Comparison of ENCODE assay signal across 26 cellular contexts in the genomic region with DNA sequence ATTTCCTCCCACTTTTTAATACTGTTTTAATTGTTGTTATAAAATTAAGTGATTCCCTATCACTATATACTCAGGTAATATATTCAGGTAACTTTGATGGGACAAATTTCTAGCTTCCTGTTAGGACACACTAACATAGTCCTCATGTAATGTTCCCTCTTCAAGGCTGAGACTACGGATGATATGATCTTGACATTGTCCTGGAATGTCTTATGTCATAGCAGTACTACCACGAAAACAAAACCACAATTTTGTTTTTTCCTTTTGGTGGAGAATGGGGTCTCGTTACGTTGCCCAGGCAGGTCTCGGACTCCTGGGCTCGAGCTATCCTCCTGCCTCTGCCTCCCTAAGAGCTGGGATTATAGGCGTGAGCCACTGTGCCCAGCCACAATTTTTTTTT. TPM values are rescaled to one million over a fixed set of nuclear protein-coding genes. Genes with fewer than 3 reads are reported as not detected.
DNase-seq lines count a peak whose midpoint lies in the region; ATAC-seq, FAIRE-seq and TF ChIP-seq lines count a peak whose summit lies in the region.
"Had no signal": no experiment of that assay in that cellular context is flagged by ENCODE, and none has a peak within 500 bp of the region (broad histone marks: within the 10 kb centered on the region; RNA-seq: fewer than 3 reads in every experiment).

No MANE protein-coding gene starts in this region.

- H3K9me3 Mint-ChIP-seq in activated CD8-positive, alpha-beta T cell treated with anti-CD3 and anti-CD28 coated beads for 36 hours = no peaks in the 10 kb centered on the region
- no peaks in the 10 kb centered on the region for H3K9me3 Mint-ChIP-seq in activated CD4-positive, alpha-beta T cell treated with anti-CD3 and anti-CD28 coated beads, Interleukin-2, amount 10 ng/mL, durations not matched to agents 7 days and 5 days
- H3K9me3 Mint-ChIP-seq: CD4-positive, alpha-beta T cell; CD8-positive, alpha-beta memory T cell; H9 had no signal

- H3K27me3 Mint-ChIP-seq in activated CD8-positive, alpha-beta T cell treated with anti-CD3 and anti-CD28 coated beads for 36 hours = no peaks in the 10 kb centered on the region
- no peaks in the 10 kb centered on the region for H3K27me3 Mint-ChIP-seq in activated CD4-positive, alpha-beta T cell treated with anti-CD3 and anti-CD28 coated beads, Interleukin-2, amount 10 ng/mL, durations not matched to agents 7 days and 5 days
- H3K27me3 Mint-ChIP-seq: CD4-positive, alpha-beta T cell; CD8-positive, alpha-beta memory T cell had no signal

- peaks cover 7% of the 10 kb centered on the region for H3K36me3 Mint-ChIP-seq in activated CD8-positive, alpha-beta T cell treated with anti-CD3 and anti-CD28 coated beads for 36 hours (ENCODE audit: low read depth)
- peaks cover 5% of the 10 kb centered on the region for H3K36me3 Mint-ChIP-seq in activated CD4-positive, alpha-beta T cell treated with anti-CD3 and anti-CD28 coated beads, Interleukin-2, amount 10 ng/mL, durations not matched to agents 7 days and 5 days (ENCODE audit: low read depth)

- intact Hi-C loops in HepG2 (cut with micrococcal nuclease; ENCODE audit: unreplicated experiment) = no loop called here
- intact Hi-C loops in right lobe of liver (cut with DNase I) = no loop called here
- intact Hi-C loops in K562 (cut with micrococcal nuclease) = loop anchor here (5.0 kb wide), 2 partner anchors 104 to 174 kb away; partner anchors contain the start of genes ARIH2 and PRKAR2A
- intact Hi-C loops in activated CD8-positive, alpha-beta T cell treated with anti-CD3 and anti-CD28 coated beads for 36 hours (cut with micrococcal nuclease) = no loop called here

- TF ChIP-seq RAD21 in HepG2 (CRISPR knock-in tag; IDR thresholded peaks at IDR 0.05) (no peak), K562 (CRISPR knock-in tag; conservative IDR thresholded peaks at IDR 0.05 in 1 of 2, IDR thresholded peaks at IDR 0.05 in 1 of 2) (no peak)

- H3K27ac ChIP-seq in HepG2 (ENCODE audit: extremely low read length, insufficient read depth, low read length) (no peak overlapping the region), right lobe of liver (no peak overlapping the region), K562 (ENCODE audit: extremely low read depth, low read depth, low read length) (no peak overlapping the region), layer of hippocampus (ENCODE audit: low read depth, low read length) (peak overlapping the region; percentile 35), suprapubic skin (no peak overlapping the region), WERI-Rb-1 (no peak overlapping the region)
- H3K27ac ChIP-seq: 22Rv1; A549; BLaER1 treated with 17β-estradiol and CSF1 and Interleukin-3, amounts not matched to agents 10 nM and 100 nM had no signal

- TF ChIP-seq EP300 in HepG2 (IDR thresholded peaks at IDR 0.05; ENCODE audit: low read depth in 2 of 2, low read length in 2 of 2) (no peak), HepG2 (CRISPR knock-in tag; IDR thresholded peaks at IDR 0.05; ENCODE audit: borderline replicate concordance) (no peak), K562 (IDR thresholded peaks at IDR 0.05; ENCODE audit: low read length) (no peak), suprapubic skin (IDR thresholded peaks at IDR 0.05) (no peak)

- CTCF ChIA-PET in HepG2 (lab: Yijun Ruan, JAX; ENCODE audit: low intra/inter-chr PET ratio, low total read pairs) (no interaction called here), K562 (lab: Yijun Ruan, JAX; ENCODE audit: low intra/inter-chr PET ratio) (no interaction called here)
- CTCF ChIA-PET in activated CD8-positive, alpha-beta T cell treated with anti-CD3 and anti-CD28 coated beads for 36 hours (lab: Charles Lee) = no interaction called here
- CTCF ChIA-PET in activated CD4-positive, alpha-beta T cell treated with anti-CD3 and anti-CD28 coated beads, Interleukin-2, amount 10 ng/mL, durations not matched to agents 7 days and 5 days (lab: Charles Lee) = no interaction called here

- no peak overlapping the region for H2AFZ ChIP-seq in HepG2 (ENCODE audit: low read length)
- H2AFZ ChIP-seq in K562 (ENCODE audit: low read depth, low read length) = no peak overlapping the region
- H2AFZ ChIP-seq: GM23338 had no signal

- H3K4me2 ChIP-seq in HepG2 (ENCODE audit: low read depth, low read length) (no peak overlapping the region), K562 (ENCODE audit: insufficient read depth, low read length) (no peak overlapping the region)
- H3K4me2 ChIP-seq: A549; BLaER1 treated with 17β-estradiol and CSF1 and Interleukin-3, amounts not matched to agents 10 nM and 100 nM; GM23338 had no signal

- H3K9ac ChIP-seq in HepG2 (ENCODE audit: insufficient read depth, low read depth, low read length) (no peak overlapping the region), K562 (ENCODE audit: insufficient read depth in 1 of 2, low read depth in 2 of 2, low read length in 2 of 2) (no peak overlapping the region)
- H3K9ac ChIP-seq: BLaER1 treated with 17β-estradiol and CSF1 and Interleukin-3, amounts not matched to agents 10 nM and 100 nM had no signal

- H3K79me2 ChIP-seq in HepG2 (ENCODE audit: insufficient read depth, low read length) (no peaks in the 10 kb centered on the region), K562 (ENCODE audit: control insufficient read depth, insufficient read depth, low read length) (no peaks in the 10 kb centered on the region)

- H3K9me1 ChIP-seq in K562 (ENCODE audit: control insufficient read depth, insufficient read depth, low read length) = no peaks in the 10 kb centered on the region

- H3K27me3 ChIP-seq in HepG2 (ENCODE audit: control insufficient read depth in 1 of 2, insufficient read depth in 2 of 2, low read length in 2 of 2) = no peaks in the 10 kb centered on the region
- H3K27me3 ChIP-seq in right lobe of liver = no peaks in the 10 kb centered on the region
- no peaks in the 10 kb centered on the region for H3K27me3 ChIP-seq in K562 (ENCODE audit: control insufficient read depth in 2 of 2, insufficient read depth in 2 of 2, low read length in 2 of 2)
- no peaks in the 10 kb centered on the region for H3K27me3 ChIP-seq in layer of hippocampus (ENCODE audit: control insufficient read depth, insufficient read depth, low read length)
- no peaks in the 10 kb centered on the region for H3K27me3 ChIP-seq in suprapubic skin
- H3K27me3 ChIP-seq in WERI-Rb-1 (ENCODE audit: insufficient read depth, low read depth, severe bottlenecking) = no peaks in the 10 kb centered on the region
- H3K27me3 ChIP-seq: BE2C; BLaER1 treated with 17β-estradiol and CSF1 and Interleukin-3, amounts not matched to agents 10 nM and 100 nM had no signal

- H3K4me3 ChIP-seq in HepG2 (replicated peaks in 1 of 3; ENCODE audit: insufficient read depth in 1 of 3, low read depth in 2 of 3, low read length in 3 of 3) (no peak overlapping the region), right lobe of liver (no peak overlapping the region), K562 (no peak overlapping the region), suprapubic skin (no peak overlapping the region), WERI-Rb-1 (ENCODE audit: low read depth, low read length) (no peak overlapping the region)
- H3K4me3 ChIP-seq: A549; BLaER1 treated with 17β-estradiol and CSF1 and Interleukin-3, amounts not matched to agents 10 nM and 100 nM; GM23338 had no signal

- H3K36me3 ChIP-seq in HepG2 (replicated peaks in 1 of 2; ENCODE audit: control insufficient read depth in 1 of 2, insufficient read depth in 2 of 2, low read length in 2 of 2) (peaks cover 0 to 6% of the 10 kb centered on the region in 2 experiments; a peak in 1 of 5 replicates), right lobe of liver (peaks cover 0 to 2% (median 0%) of the 10 kb centered on the region in 4 donors), K562 (ENCODE audit: control insufficient read depth, insufficient read depth, low read length) (peaks cover 9% of the 10 kb centered on the region; the same call in 1 of the 3 replicates), suprapubic skin (peaks cover 12% of the 10 kb centered on the region), WERI-Rb-1 (no peaks in the 10 kb centered on the region; the same call in 1 of the 2 replicates)
- H3K36me3 ChIP-seq: BE2C had no signal

- FAIRE-seq in HepG2 (lab: Jason Lieb, UNC) = peak; percentile 30
- FAIRE-seq in K562 (lab: Jason Lieb, UNC) = no peak
- FAIRE-seq: A549, D721Med, GM12891, GM18507 had no signal

- H3K4me1 Mint-ChIP-seq in activated CD8-positive, alpha-beta T cell treated with anti-CD3 and anti-CD28 coated beads for 36 hours (ENCODE audit: low read depth) = peaks cover 2% of the 10 kb centered on the region
- H3K4me1 Mint-ChIP-seq in activated CD4-positive, alpha-beta T cell treated with anti-CD3 and anti-CD28 coated beads, Interleukin-2, amount 10 ng/mL, durations not matched to agents 7 days and 5 days = peaks cover 2% of the 10 kb centered on the region
- H3K4me1 Mint-ChIP-seq: GM23338, H9 had no signal

- POLR2A ChIA-PET in HepG2 (lab: Yijun Ruan, JAX) = no interaction called here
- POLR2A ChIA-PET in K562 (lab: Yijun Ruan, JAX) = interaction anchor here (0.7 to 1.6 kb wide), 4 partner anchors 14 to 175 kb away, joined by 4 to 8 read pairs (median 6); no protein-coding TSS in a partner anchor
- POLR2A ChIA-PET in activated CD8-positive, alpha-beta T cell treated with anti-CD3 and anti-CD28 coated beads for 36 hours (lab: Charles Lee) = interaction anchor here (0.6 to 1.0 kb wide), 2 partner anchors 8 to 222 kb away, joined by 3 to 5 read pairs; no protein-coding TSS in a partner anchor
- POLR2A ChIA-PET in activated CD4-positive, alpha-beta T cell treated with anti-CD3 and anti-CD28 coated beads, Interleukin-2, amount 10 ng/mL, durations not matched to agents 7 days and 5 days (lab: Charles Lee) = no interaction called here

- TF ChIP-seq POLR2A in HepG2 (IDR thresholded peaks at IDR 0.05; ENCODE audit: insufficient read depth in 1 of 2, low read depth in 2 of 2, low read length in 2 of 2) (no peak), right lobe of liver (IDR thresholded peaks at IDR 0.05) (no peak), K562 (conservative IDR thresholded peaks at IDR 0.05) (no peak), suprapubic skin (IDR thresholded peaks at IDR 0.05) (no peak)

- H4K20me1 ChIP-seq in HepG2 (ENCODE audit: insufficient read depth, low read length) (no peaks in the 10 kb centered on the region), K562 (replicated peaks; ENCODE audit: control insufficient read depth, insufficient read depth, low read length) (no peaks in the 10 kb centered on the region)
- H4K20me1 ChIP-seq: BLaER1 treated with 17β-estradiol and CSF1 and Interleukin-3, amounts not matched to agents 10 nM and 100 nM had no signal

- ATAC-seq in HepG2 = no peak
- no peak for ATAC-seq in right lobe of liver
- no peak for ATAC-seq in K562
- ATAC-seq in activated CD8-positive, alpha-beta T cell treated with anti-CD3 and anti-CD28 coated beads for 36 hours = no peak
- ATAC-seq: A549, GM23338, HCT116 had no signal

- WGBS in HepG2 (ENCODE audit: low lambda C conversion rate) = 88% methylated on average over 7 of the region's 7 CpGs
- 86% methylated on average over 7 of the region's 7 CpGs for WGBS in right lobe of liver (ENCODE audit: insufficient coverage, low coverage, low lambda C conversion rate, missing lambda C conversion rate)
- WGBS in K562 (ENCODE audit: insufficient coverage, low coverage, missing lambda C conversion rate) = 35% methylated on average over 3 of the region's 7 CpGs
- 87% methylated on average over 7 of the region's 7 CpGs for WGBS in suprapubic skin

- H3K4me1 ChIP-seq in HepG2 (ENCODE audit: insufficient read depth, low read length) (peaks cover 42% of the 10 kb centered on the region), right lobe of liver (peaks cover 0 to 37% (median 19%) of the 10 kb centered on the region in 4 donors), K562 (replicated peaks in 1 of 2; ENCODE audit: control insufficient read depth in 2 of 2, insufficient read depth in 2 of 2, low read length in 2 of 2) (peaks cover 7 to 17% of the 10 kb centered on the region in 2 experiments; a peak in 4 of 5 replicates), suprapubic skin (peaks cover 46% of the 10 kb centered on the region)

- BruUV-seq in HepG2 (replicated peaks; lab: Mats Ljungman, UMichigan) (no TSS peak), K562 (replicated peaks; lab: Mats Ljungman, UMichigan) (no TSS peak)

- H3K4me3 Mint-ChIP-seq in activated CD8-positive, alpha-beta T cell treated with anti-CD3 and anti-CD28 coated beads for 36 hours = no peak overlapping the region
- no peak overlapping the region for H3K4me3 Mint-ChIP-seq in activated CD4-positive, alpha-beta T cell treated with anti-CD3 and anti-CD28 coated beads, Interleukin-2, amount 10 ng/mL, durations not matched to agents 7 days and 5 days
- H3K4me3 Mint-ChIP-seq: CD14-positive monocyte; CD4-positive, alpha-beta T cell; GM23338; H9 had no signal

- DNase-seq in HepG2 (ENCODE audit: low spot score) (no peak), right lobe of liver (no peak), K562 (ENCODE audit: extremely low read depth in 1 of 4, low spot score in 3 of 4) (peak in 1 of 4 experiments; percentile 16), suprapubic skin (ENCODE audit: low spot score in 2 of 2) (no peak), WERI-Rb-1 (no peak)
- DNase-seq in activated CD8-positive, alpha-beta T cell treated with anti-CD3 and anti-CD28 coated beads for 36 hours = no peak
- DNase-seq in activated CD4-positive, alpha-beta T cell treated with anti-CD3 and anti-CD28 coated beads, Interleukin-2, amount 10 ng/mL, durations not matched to agents 7 days and 5 days = no peak
- DNase-seq: ACHN; AML-193; BE2C; CD4-positive, alpha-beta T cell; CD8-positive, alpha-beta memory T cell; DMS 273 treated with DMSO at 0.1 percent for 48 hours; DMS79; GF-D8; H9 had no signal

- H3K9me3 ChIP-seq in HepG2 (ENCODE audit: low read length) (no peaks in the 10 kb centered on the region), right lobe of liver (no peaks in the 10 kb centered on the region), K562 (replicated peaks; ENCODE audit: control insufficient read depth, insufficient read depth, low read depth, low read length) (no peaks in the 10 kb centered on the region), suprapubic skin (no peaks in the 10 kb centered on the region), WERI-Rb-1 (ENCODE audit: severe bottlenecking) (no peaks in the 10 kb centered on the region)
- H3K9me3 ChIP-seq: A549, BE2C had no signal

- in situ Hi-C loops in HepG2 (cut with HindIII; ENCODE audit: extremely low pct_ligation_motif_present, low pct_unique_long_range_greater_than_20kb) = no loop called here
- in situ Hi-C loops in K562 (cut with MboI) = no loop called here

- no peak for TF ChIP-seq CTCF in HepG2 (CRISPR knock-in tag; IDR thresholded peaks at IDR 0.05)
- no peak for TF ChIP-seq CTCF in right lobe of liver (IDR thresholded peaks at IDR 0.05)
- no peak for TF ChIP-seq CTCF in K562 (IDR thresholded peaks at IDR 0.05 in 2 of 3, conservative IDR thresholded peaks at IDR 0.05 in 1 of 3; ENCODE audit: insufficient read depth in 2 of 3, low read depth in 1 of 3, low read length in 3 of 3)
- no peak for TF ChIP-seq CTCF in suprapubic skin (IDR thresholded peaks at IDR 0.05)
- TF ChIP-seq CTCF in WERI-Rb-1 (IDR thresholded peaks at IDR 0.05; ENCODE audit: low read depth, low read length) = no peak
- TF ChIP-seq CTCF in activated CD8-positive, alpha-beta T cell treated with anti-CD3 and anti-CD28 coated beads for 36 hours (IDR thresholded peaks at IDR 0.05) = no peak

- H3K27ac Mint-ChIP-seq in activated CD8-positive, alpha-beta T cell treated with anti-CD3 and anti-CD28 coated beads for 36 hours = no peak overlapping the region
- no peak overlapping the region for H3K27ac Mint-ChIP-seq in activated CD4-positive, alpha-beta T cell treated with anti-CD3 and anti-CD28 coated beads, Interleukin-2, amount 10 ng/mL, durations not matched to agents 7 days and 5 days
- H3K27ac Mint-ChIP-seq: CD4-positive, alpha-beta T cell; GM23338; H9 had no signal

RNA-seq across cellular contexts. Expression of gene IP6K2, which starts 26.8 kb away (rescaled TPM):
- total RNA-seq in HepG2 (2016; rRNA removed; fragmentation: Illumina TruSeq; extraction: Trizol) (65.5 and 85.5 TPM in 2 replicates), right lobe of liver (10 to 100 TPM; 25.4 to 31.4 (median 27.4) TPM), K562 (2014; rRNA removed) (46.1 and 50.4 TPM in 2 replicates), K562 (2014; rRNA removed; fragmentation: Illumina TruSeq; extraction: Trizol) (37.6 and 38.9 TPM in 2 replicates), K562 (2015; rRNA removed; fragmentation: Illumina TruSeq; extraction: Trizol) (46.9 and 48.8 TPM in 2 replicates), K562 (2021) (41.3 and 48.0 TPM in 2 replicates), suprapubic skin (100 to 1,000 TPM; 169 to 269 (median 246) TPM)
- total RNA-seq in HepG2 (2016; cell fraction: cytosol; rRNA removed; fragmentation: Illumina TruSeq; extraction: Trizol; ENCODE audit: low read depth) = 19.4 and 21.6 TPM in 2 replicates
- total RNA-seq in HepG2 (2016; cell fraction: insoluble cytoplasmic fraction; rRNA removed; fragmentation: Illumina TruSeq; extraction: Trizol) = 63.7 and 86.9 TPM in 2 replicates
- 32.1 and 38.0 TPM in 2 replicates for total RNA-seq in HepG2 (2016; cell fraction: membrane; rRNA removed; fragmentation: Illumina TruSeq; extraction: Trizol)
- total RNA-seq in HepG2 (2016; cell fraction: nucleus; rRNA removed; fragmentation: Illumina TruSeq; extraction: Trizol) = 100 and 109 TPM in 2 replicates
- polyA plus RNA-seq in HepG2 (2011; rRNA removed) (112 and 115 TPM in 2 replicates), K562 (2011; rRNA removed) (60.2 and 102 TPM in 2 replicates), K562 (2014; fragmentation: Illumina TruSeq; extraction: Trizol) (57.1 and 79.3 TPM in 2 replicates), K562 (2014; fragmentation: Nextera tagmentation; extraction: Ambion mirVana) (10 to 100 TPM; 19.6 to 26.3 TPM), K562 (2014; rRNA removed) (69.6 and 78.1 TPM in 2 replicates)
- polyA plus RNA-seq in HepG2 (2011; cell fraction: cytosol; rRNA removed) = 66.7 and 84.4 TPM in 2 replicates
- 480 and 513 TPM in 2 replicates for polyA plus RNA-seq in HepG2 (2011; cell fraction: nucleus; rRNA removed)
- 77.2 and 80.7 TPM in 2 replicates for polyA plus RNA-seq in HepG2 (2012)
- polyA plus RNA-seq in HepG2 (2016; cell fraction: cytosol; fragmentation: Illumina TruSeq; extraction: Trizol; ENCODE audit: low read depth) = 16.4 and 20.0 TPM in 2 replicates
- 82.8 and 83.9 TPM in 2 replicates for polyA plus RNA-seq in HepG2 (2016; cell fraction: insoluble cytoplasmic fraction; fragmentation: Illumina TruSeq; extraction: Trizol; ENCODE audit: low read depth)
- polyA plus RNA-seq in HepG2 (2016; cell fraction: membrane; fragmentation: Illumina TruSeq; extraction: Trizol; ENCODE audit: low read depth) = 26.4 and 27.7 TPM in 2 replicates
- 260 and 268 TPM in 2 replicates for polyA plus RNA-seq in HepG2 (2016; cell fraction: nucleus; fragmentation: Illumina TruSeq; extraction: Trizol; ENCODE audit: insufficient read depth, low read depth)
- polyA minus RNA-seq in HepG2 (2011; rRNA and poly(A)+ RNA removed; ENCODE audit: low replicate concordance) = 71.8 and 84.4 TPM in 2 replicates
- 23.0 and 26.6 TPM in 2 replicates for polyA minus RNA-seq in HepG2 (2011; cell fraction: cytosol; rRNA and poly(A)+ RNA removed)
- polyA minus RNA-seq in HepG2 (2011; cell fraction: nucleus; rRNA and poly(A)+ RNA removed) = 87.8 and 89.9 TPM in 2 replicates
- 178 and 218 TPM in 2 replicates for total RNA-seq in K562 (2011; cell fraction: chromatin; rRNA removed; ENCODE audit: low replicate concordance)
- total RNA-seq in K562 (2011; cell fraction: nucleolus; rRNA removed) = 134 and 138 TPM in 2 replicates
- 174 and 186 TPM in 2 replicates for total RNA-seq in K562 (2011; cell fraction: nucleoplasm; rRNA removed)
- 75.7 and 102 TPM in 2 replicates for polyA plus RNA-seq in K562 (2011; cell fraction: cytosol; rRNA removed)
- polyA plus RNA-seq in K562 (2011; cell fraction: nucleus; rRNA removed) = 547 and 559 TPM in 2 replicates
- 50.4 and 55.4 TPM in 2 replicates for polyA plus RNA-seq in K562 (2012)
- polyA minus RNA-seq in K562 (2011; rRNA and poly(A)+ RNA removed) = 43.8 and 51.2 TPM in 2 replicates
- polyA minus RNA-seq in K562 (2011; cell fraction: cytosol; rRNA and poly(A)+ RNA removed) = 19.8 and 28.5 TPM in 2 replicates
- polyA minus RNA-seq in K562 (2011; cell fraction: nucleus; rRNA and poly(A)+ RNA removed) = 33.5 and 60.8 TPM in 2 replicates
- total RNA-seq in activated CD8-positive, alpha-beta T cell treated with anti-CD3 and anti-CD28 coated beads for 36 hours = 10 to 100 TPM; 47.7 to 48.0 TPM
- 10 to 100 TPM; 56.6 to 61.2 TPM for total RNA-seq in activated CD4-positive, alpha-beta T cell treated with anti-CD3 and anti-CD28 coated beads, Interleukin-2, amount 10 ng/mL, durations not matched to agents 7 days and 5 days

RNA-seq across cellular contexts. Expression of gene NCKIPSD, which starts 58.1 kb away (rescaled TPM):
- total RNA-seq in HepG2 (2016; rRNA removed; fragmentation: Illumina TruSeq; extraction: Trizol) (13.5 and 14.3 TPM in 2 replicates), right lobe of liver (10 to 100 TPM in 4 of 6 experiments, 1 to 10 TPM in 2; 6.8 to 27.3 (median 12.3) TPM), K562 (2014; rRNA removed) (12.3 and 18.7 TPM in 2 replicates), K562 (2014; rRNA removed; fragmentation: Illumina TruSeq; extraction: Trizol) (4.1 and 6.3 TPM in 2 replicates), K562 (2015; rRNA removed; fragmentation: Illumina TruSeq; extraction: Trizol) (9.7 and 10.0 TPM in 2 replicates), K562 (2021) (17.3 and 20.1 TPM in 2 replicates), suprapubic skin (10 to 100 TPM; 34.8 to 59.2 (median 44.9) TPM)
- 4.8 and 5.0 TPM in 2 replicates for total RNA-seq in HepG2 (2016; cell fraction: cytosol; rRNA removed; fragmentation: Illumina TruSeq; extraction: Trizol; ENCODE audit: low read depth)
- total RNA-seq in HepG2 (2016; cell fraction: insoluble cytoplasmic fraction; rRNA removed; fragmentation: Illumina TruSeq; extraction: Trizol) = 13.6 and 14.6 TPM in 2 replicates
- total RNA-seq in HepG2 (2016; cell fraction: membrane; rRNA removed; fragmentation: Illumina TruSeq; extraction: Trizol) = 10.8 and 12.0 TPM in 2 replicates
- 12.7 and 17.2 TPM in 2 replicates for total RNA-seq in HepG2 (2016; cell fraction: nucleus; rRNA removed; fragmentation: Illumina TruSeq; extraction: Trizol)
- polyA plus RNA-seq in HepG2 (2011; rRNA removed) (35.2 and 44.2 TPM in 2 replicates), K562 (2011; rRNA removed) (24.4 and 35.6 TPM in 2 replicates), K562 (2014; fragmentation: Illumina TruSeq; extraction: Trizol) (15.0 and 16.2 TPM in 2 replicates), K562 (2014; fragmentation: Nextera tagmentation; extraction: Ambion mirVana) (1 to 10 TPM in 1 of 2 experiments, under 1 TPM in 1; 0.49 to 1.7 TPM), K562 (2014; rRNA removed) (17.8 and 21.4 TPM in 2 replicates)
- 25.4 and 38.7 TPM in 2 replicates for polyA plus RNA-seq in HepG2 (2011; cell fraction: cytosol; rRNA removed)
- 79.3 and 90.0 TPM in 2 replicates for polyA plus RNA-seq in HepG2 (2011; cell fraction: nucleus; rRNA removed)
- 14.1 and 18.5 TPM in 2 replicates for polyA plus RNA-seq in HepG2 (2012)
- 6.3 and 6.6 TPM in 2 replicates for polyA plus RNA-seq in HepG2 (2016; cell fraction: cytosol; fragmentation: Illumina TruSeq; extraction: Trizol; ENCODE audit: low read depth)
- polyA plus RNA-seq in HepG2 (2016; cell fraction: insoluble cytoplasmic fraction; fragmentation: Illumina TruSeq; extraction: Trizol; ENCODE audit: low read depth) = 15.7 and 21.1 TPM in 2 replicates
- 10.6 and 11.9 TPM in 2 replicates for polyA plus RNA-seq in HepG2 (2016; cell fraction: membrane; fragmentation: Illumina TruSeq; extraction: Trizol; ENCODE audit: low read depth)
- 26.0 and 26.3 TPM in 2 replicates for polyA plus RNA-seq in HepG2 (2016; cell fraction: nucleus; fragmentation: Illumina TruSeq; extraction: Trizol; ENCODE audit: insufficient read depth, low read depth)
- polyA minus RNA-seq in HepG2 (2011; rRNA and poly(A)+ RNA removed; ENCODE audit: low replicate concordance) = 68.5 and 115 TPM in 2 replicates
- 20.6 and 27.4 TPM in 2 replicates for polyA minus RNA-seq in HepG2 (2011; cell fraction: cytosol; rRNA and poly(A)+ RNA removed)
- polyA minus RNA-seq in HepG2 (2011; cell fraction: nucleus; rRNA and poly(A)+ RNA removed) = 27.7 and 30.7 TPM in 2 replicates
- total RNA-seq in K562 (2011; cell fraction: chromatin; rRNA removed; ENCODE audit: low replicate concordance) = 29.1 and 109 TPM in 2 replicates
- 55.4 and 58.4 TPM in 2 replicates for total RNA-seq in K562 (2011; cell fraction: nucleolus; rRNA removed)
- 33.2 and 33.4 TPM in 2 replicates for total RNA-seq in K562 (2011; cell fraction: nucleoplasm; rRNA removed)
- polyA plus RNA-seq in K562 (2011; cell fraction: cytosol; rRNA removed) = 38.2 and 70.0 TPM in 2 replicates
- 114 and 150 TPM in 2 replicates for polyA plus RNA-seq in K562 (2011; cell fraction: nucleus; rRNA removed)
- 14.6 and 23.0 TPM in 2 replicates for polyA plus RNA-seq in K562 (2012)
- 14.6 and 22.5 TPM in 2 replicates for polyA minus RNA-seq in K562 (2011; rRNA and poly(A)+ RNA removed)
- 25.6 and 29.7 TPM in 2 replicates for polyA minus RNA-seq in K562 (2011; cell fraction: cytosol; rRNA and poly(A)+ RNA removed)
- 33.0 and 36.1 TPM in 2 replicates for polyA minus RNA-seq in K562 (2011; cell fraction: nucleus; rRNA and poly(A)+ RNA removed)
- 10 to 100 TPM; 69.7 to 73.8 TPM for total RNA-seq in activated CD8-positive, alpha-beta T cell treated with anti-CD3 and anti-CD28 coated beads for 36 hours
- total RNA-seq in activated CD4-positive, alpha-beta T cell treated with anti-CD3 and anti-CD28 coated beads, Interleukin-2, amount 10 ng/mL, durations not matched to agents 7 days and 5 days = 10 to 100 TPM; 41.5 to 42.6 TPM

Comparison
In these comparisons a context has a peak if more than half of its experiments do, and no peak if none do; other contexts are left out.
1. POLR2A ChIA-PET loops: an anchor here in K562 (0.7 to 1.6 kb wide) and activated CD8-positive, alpha-beta T cell treated with anti-CD3 and anti-CD28 coated beads for 36 hours (0.6 to 1.0 kb wide); none called in HepG2 and activated CD4-positive, alpha-beta T cell treated with anti-CD3 and anti-CD28 coated beads, Interleukin-2, amount 10 ng/mL, durations not matched to agents 7 days and 5 days.
2. Of the 241 proteins assayed by ChIP-seq in both HepG2 and K562: peak only in HepG2: none; only in K562: ATF7, ESRRA, JUND, MEIS2, SOX6 and ZNF121; in both: none; in neither: 233; mixed calls (peak in some experiments, not most) for 2.